ENCODE assay signal across 9 cellular contexts in the genomic region with DNA sequence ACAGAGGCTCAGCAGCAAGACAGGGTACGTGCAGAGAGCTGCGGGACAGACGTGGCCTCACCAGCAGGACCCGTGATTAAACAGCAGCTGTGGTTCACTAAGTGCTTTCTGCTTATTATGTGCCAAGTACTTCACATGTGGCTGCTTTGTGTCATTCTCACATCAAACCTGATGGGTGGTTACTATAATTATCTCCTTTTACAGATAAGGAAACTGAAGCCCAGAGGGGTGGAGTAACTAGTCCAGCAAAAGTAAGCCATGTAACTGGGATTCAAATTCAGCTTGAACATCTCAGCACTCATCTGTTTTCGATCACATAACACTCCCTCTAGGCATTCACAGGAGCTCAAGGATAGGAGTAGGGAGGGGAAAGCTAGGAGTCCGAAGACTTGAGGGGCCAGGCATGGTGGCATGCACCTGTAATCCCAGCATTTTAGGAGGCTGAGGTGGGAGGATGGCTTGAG. TPM values are rescaled to one million over a fixed set of nuclear protein-coding genes. Genes with fewer than 3 reads are reported as not detected.
DNase-seq lines count a peak whose midpoint lies in the region; ATAC-seq, FAIRE-seq and TF ChIP-seq lines count a peak whose summit lies in the region.
"Had no signal": no experiment of that assay in that cellular context is flagged by ENCODE, and none has a peak within 500 bp of the region (broad histone marks: within the 10 kb centered on the region; RNA-seq: fewer than 3 reads in every experiment).

No MANE protein-coding gene starts in this region.

- H3K27me3 Mint-ChIP-seq in central memory CD8-positive, alpha-beta T cell = no peaks in the 10 kb centered on the region

- no peaks in the 10 kb centered on the region for H3K9me3 ChIP-seq in osteoblast (ENCODE audit: low read depth, low read length)

- TF ChIP-seq CTCF in osteoblast (IDR thresholded peaks at IDR 0.05; ENCODE audit: extremely low read depth, low read depth, low read length) = no peak

- H3K27ac Mint-ChIP-seq in central memory CD8-positive, alpha-beta T cell (ENCODE audit: low read depth) = peak overlapping the region; percentile 81

- H3K27ac ChIP-seq in osteoblast (ENCODE audit: low read depth, low read length) = no peak overlapping the region

- H3K36me3 ChIP-seq in osteoblast (ENCODE audit: insufficient read depth, low read length) = no peaks in the 10 kb centered on the region

- ATAC-seq in central memory CD8-positive, alpha-beta T cell (replicated peaks; ENCODE audit: extremely low read depth, poor library complexity, severe bottlenecking) = peak; percentile 72
- no peak for ATAC-seq in GM19395 (IDR thresholded peaks at IDR 0.05; ENCODE audit: unreplicated experiment)
- no peak for ATAC-seq in HG03520 (IDR thresholded peaks at IDR 0.05; ENCODE audit: unreplicated experiment)

- peak overlapping the region; percentile 55 for H2AFZ ChIP-seq in osteoblast (ENCODE audit: low read length)

- DNase-seq in GM18507 (ENCODE audit: extremely low spot score, insufficient read length, low read depth) (no peak), NCI-H187 treated with DMSO at 0.1 percent for 48 hours (lab: John Stamatoyannopoulos, UW) (peak; percentile 71), osteoblast (ENCODE audit: insufficient read length, low spot score, missing footprints) (peak; percentile 79), activated gamma-delta T cell treated with Interleukin-2 at 50 U/mL for 16 hours (no peak), medulla oblongata (ENCODE audit: extremely low spot score) (no peak)
- DNase-seq in central memory CD8-positive, alpha-beta T cell (ENCODE audit: low spot score in 2 of 2) = no peak
- DNase-seq: SW 1271 had no signal

- no peaks in the 10 kb centered on the region for H3K79me2 ChIP-seq in osteoblast (ENCODE audit: insufficient read depth, low read length)

- no peaks in the 10 kb centered on the region for H4K20me1 ChIP-seq in osteoblast (ENCODE audit: insufficient read depth, low read length)

- peak overlapping the region; percentile 51 for H3K4me3 Mint-ChIP-seq in central memory CD8-positive, alpha-beta T cell

- FAIRE-seq in GM18507 (lab: Jason Lieb, UNC) = peak; percentile 67

- no peaks in the 10 kb centered on the region for H3K9me3 Mint-ChIP-seq in central memory CD8-positive, alpha-beta T cell

- H3K4me1 Mint-ChIP-seq in central memory CD8-positive, alpha-beta T cell = peaks cover 16% of the 10 kb centered on the region

- H3K36me3 Mint-ChIP-seq in central memory CD8-positive, alpha-beta T cell (ENCODE audit: insufficient read depth) = peaks cover 8% of the 10 kb centered on the region

- peaks cover 8% of the 10 kb centered on the region for H3K4me1 ChIP-seq in osteoblast (ENCODE audit: insufficient read depth, low read length)

- no peaks in the 10 kb centered on the region for H3K27me3 ChIP-seq in osteoblast (ENCODE audit: insufficient read depth, low read length)

- H3K4me2 ChIP-seq in osteoblast (ENCODE audit: insufficient read depth, low read length) = no peak overlapping the region

- no peak overlapping the region for H3K4me3 ChIP-seq in osteoblast (ENCODE audit: insufficient read depth, low read length)

RNA-seq across cellular contexts. Expression of a gene that starts 50.8 kb away (rescaled TPM):
- total RNA-seq in osteoblast = 697 and 711 TPM in 2 replicates

RNA-seq across cellular contexts. Expression of a gene that starts 51.3 kb away (rescaled TPM):
- 50.7 and 53.3 TPM in 2 replicates for total RNA-seq in osteoblast

Comparison
In these comparisons a context has a peak if more than half of its experiments do, and no peak if none do; other contexts are left out.
1. DNase-seq: peak in NCI-H187 treated with DMSO at 0.1 percent for 48 hours (single experiment) and osteoblast (single experiment); none in GM18507 (single experiment), central memory CD8-positive, alpha-beta T cell (0 of 2), activated gamma-delta T cell treated with Interleukin-2 at 50 U/mL for 16 hours (single experiment) and medulla oblongata (single experiment).